In genomic region chr2:159712929-159713575, GRCh38 we compare ENCODE assay signal across 8 cellular contexts. TPM values are rescaled to one million over a fixed set of nuclear protein-coding genes. Genes with fewer than 3 reads are reported as not detected.
DNase-seq lines count a peak whose midpoint lies in the region; ATAC-seq and TF ChIP-seq lines count a peak whose summit lies in the region.

No MANE protein-coding gene starts in this region.

- ATAC-seq in GM21717 (IDR thresholded peaks at IDR 0.05; ENCODE audit: unreplicated experiment) = peak; percentile 11
- ATAC-seq in lung (ENCODE audit: insufficient read depth, low FRiP score) = peak; percentile 3

- H3K79me2 ChIP-seq in DOHH2 (ENCODE audit: control insufficient read depth, low read length) = peaks cover 64% of the 10 kb centered on the region

- H4K20me1 ChIP-seq in DOHH2 (ENCODE audit: control insufficient read depth, insufficient read depth, low read depth, low read length) = peaks cover 33% of the 10 kb centered on the region

- H3K36me3 Mint-ChIP-seq in chondrocyte (ENCODE audit: low read depth) = peaks cover 11% of the 10 kb centered on the region
- peaks cover 22% of the 10 kb centered on the region for H3K36me3 Mint-ChIP-seq in type B pancreatic cell

- no peaks in the 10 kb centered on the region for H3K9me3 Mint-ChIP-seq in chondrocyte (ENCODE audit: low read depth)
- H3K9me3 Mint-ChIP-seq in type B pancreatic cell = peaks cover 5% of the 10 kb centered on the region

- H3K9me3 ChIP-seq in DOHH2 (ENCODE audit: control insufficient read depth, insufficient read depth, low read length) (no peaks in the 10 kb centered on the region), lung (ENCODE audit: control insufficient read depth in 2 of 2, insufficient read depth in 1 of 2, low read length in 1 of 2) (no peaks in the 10 kb centered on the region)

- peak overlapping the region; percentile 100 for H3K27ac Mint-ChIP-seq in chondrocyte (ENCODE audit: unreplicated experiment)
- H3K27ac Mint-ChIP-seq in type B pancreatic cell = peak overlapping the region; percentile 91

- H3F3A ChIP-seq in DOHH2 (ENCODE audit: control insufficient read depth, insufficient read depth) = 0 out of 2 replicates have a peak, but pooled peaks cover 6% of the 10 kb centered on the region

- peaks cover 58% of the 10 kb centered on the region for H3K4me1 ChIP-seq in DOHH2 (ENCODE audit: control insufficient read depth, low read length)
- peaks cover 8 to 19% of the 10 kb centered on the region in 2 donors for H3K4me1 ChIP-seq in lung (ENCODE audit: control insufficient read depth in 2 of 2, insufficient read depth in 2 of 2, low read length in 2 of 2)

- H3K4me1 Mint-ChIP-seq in chondrocyte (ENCODE audit: low read depth) (peaks cover 54% of the 10 kb centered on the region), type B pancreatic cell (ENCODE audit: unreplicated experiment) (peaks cover 33% of the 10 kb centered on the region)

- H3K9me2 ChIP-seq in DOHH2 (replicated peaks; ENCODE audit: control insufficient read depth, low read length) = no peaks in the 10 kb centered on the region

- 0 to 1% methylated on average over 34 to 35 of the region's 35 CpGs for WGBS in lung, 2 donors

- peak overlapping the region; percentile 90 for H3K4me3 ChIP-seq in DOHH2 (ENCODE audit: low read length)
- H3K4me3 ChIP-seq in lung = peak overlapping the region; percentile 80

- peak overlapping the region; percentile 99 for H3K4me3 Mint-ChIP-seq in chondrocyte (ENCODE audit: unreplicated experiment)
- H3K4me3 Mint-ChIP-seq in type B pancreatic cell = peak overlapping the region; percentile 99

- H3K36me3 ChIP-seq in DOHH2 (ENCODE audit: control insufficient read depth, low read length) (peaks cover 57% of the 10 kb centered on the region), lung (ENCODE audit: control insufficient read depth in 2 of 2, insufficient read depth in 2 of 2, low read length in 2 of 2) (peaks cover 6% of the 10 kb centered on the region in 2 donors)

- H3K27me3 Mint-ChIP-seq in chondrocyte (ENCODE audit: low read depth) (no peaks in the 10 kb centered on the region), type B pancreatic cell (no peaks in the 10 kb centered on the region)

- H3K27me3 ChIP-seq in DOHH2 (ENCODE audit: control insufficient read depth, low read length) (no peaks in the 10 kb centered on the region), lung (ENCODE audit: control insufficient read depth, insufficient read depth) (no peaks in the 10 kb centered on the region)

- DNase-seq in NCI-H2171 (lab: John Stamatoyannopoulos, UW) (peak; percentile 50), chondrocyte (ENCODE audit: low spot score) (no peak), lung (ENCODE audit: low spot score) (no peak), type B pancreatic cell (ENCODE audit: extremely low spot score, unreplicated experiment) (no peak), HK-2 (ENCODE audit: unreplicated experiment) (no peak), NCI-H2107 (lab: John Stamatoyannopoulos, UW) (no peak)

- TF ChIP-seq CTCF in DOHH2 (IDR thresholded peaks at IDR 0.05; ENCODE audit: low read depth, low read length, poor library complexity, severe bottlenecking) (no peak), chondrocyte (IDR thresholded peaks at IDR 0.05) (no peak), lung (IDR thresholded peaks at IDR 0.05; ENCODE audit: control extremely low read depth, extremely low read depth) (no peak), type B pancreatic cell (conservative IDR thresholded peaks at IDR 0.05) (no peak)

- H3K27ac ChIP-seq in DOHH2 (ENCODE audit: low read depth, low read length) = peak overlapping the region; percentile 80
- peak overlapping the region; percentile 99 for H3K27ac ChIP-seq in lung (ENCODE audit: low read depth in 1 of 2, low read length in 1 of 2)

- H3K4me2 ChIP-seq in DOHH2 (ENCODE audit: low read length) = peak overlapping the region; percentile 97

RNA-seq across cellular contexts. Expression of gene MARCHF7, which starts 0.7 kb away (rescaled TPM):
- total RNA-seq in chondrocyte (71.5 to 79.8 TPM (median 78.7 TPM) in 3 replicates), lung (100 to 1,000 TPM in 1 of 2 donors, 10 to 100 TPM in 1; 63.7 to 168 TPM), type B pancreatic cell (ENCODE audit: low replicate concordance) (96.1 and 104 TPM in 2 replicates)
- polyA plus RNA-seq in lung = 10 to 100 TPM; 22.6 to 47.2 TPM
